In the genomic region with DNA sequence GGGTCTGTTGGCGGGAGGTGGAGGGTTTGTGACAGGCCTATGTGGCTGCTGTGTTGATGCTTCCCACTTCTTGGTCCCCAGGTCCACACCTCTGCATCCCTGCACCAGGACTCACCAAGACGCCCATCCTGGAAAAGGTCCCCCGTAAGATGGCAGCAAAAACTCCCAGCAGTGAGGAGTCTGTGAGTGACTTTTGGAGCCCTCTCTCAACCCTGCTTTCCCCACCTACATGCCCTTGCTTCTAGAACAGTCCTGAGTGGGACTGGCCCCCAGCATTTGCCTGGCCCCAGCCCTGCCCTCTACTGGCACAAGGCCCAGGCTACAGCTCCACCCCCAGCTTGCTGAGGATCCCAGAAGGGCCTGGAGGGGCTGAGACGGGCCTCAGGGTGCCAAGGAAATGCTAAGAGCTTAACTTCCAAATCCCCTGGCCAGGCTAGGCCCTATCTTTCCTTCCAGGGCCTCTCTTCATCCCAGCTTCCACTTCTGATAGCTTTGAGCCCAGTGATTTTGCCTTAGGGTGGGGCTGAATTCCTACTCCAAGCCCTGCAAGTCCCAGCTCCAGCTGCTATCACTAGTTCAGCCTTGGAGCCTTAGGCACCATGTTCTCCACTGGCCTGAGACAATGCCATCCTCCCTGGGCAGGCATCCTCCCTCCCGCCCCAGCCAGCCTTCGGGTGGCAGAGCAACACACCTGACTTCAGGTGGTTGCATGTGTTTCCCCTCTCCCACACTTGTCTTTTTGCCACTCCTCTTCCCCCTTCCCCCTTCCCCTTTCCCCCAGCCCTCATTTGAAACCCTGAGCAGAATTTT, we compare ENCODE assay signal across 1 cellular context.
TF ChIP-seq lines count a peak whose summit lies in the region.

No MANE protein-coding gene starts in this region.

TF ChIP-seq in WTC11, 78 proteins besides CTCF, POLR2A, EP300 and RAD21:
- no peak for TF ChIP-seq MXD4 (CRISPR knock-in tag; IDR thresholded peaks at IDR 0.05; ENCODE audit: borderline replicate concordance)
- TF ChIP-seq, protein P1, sequence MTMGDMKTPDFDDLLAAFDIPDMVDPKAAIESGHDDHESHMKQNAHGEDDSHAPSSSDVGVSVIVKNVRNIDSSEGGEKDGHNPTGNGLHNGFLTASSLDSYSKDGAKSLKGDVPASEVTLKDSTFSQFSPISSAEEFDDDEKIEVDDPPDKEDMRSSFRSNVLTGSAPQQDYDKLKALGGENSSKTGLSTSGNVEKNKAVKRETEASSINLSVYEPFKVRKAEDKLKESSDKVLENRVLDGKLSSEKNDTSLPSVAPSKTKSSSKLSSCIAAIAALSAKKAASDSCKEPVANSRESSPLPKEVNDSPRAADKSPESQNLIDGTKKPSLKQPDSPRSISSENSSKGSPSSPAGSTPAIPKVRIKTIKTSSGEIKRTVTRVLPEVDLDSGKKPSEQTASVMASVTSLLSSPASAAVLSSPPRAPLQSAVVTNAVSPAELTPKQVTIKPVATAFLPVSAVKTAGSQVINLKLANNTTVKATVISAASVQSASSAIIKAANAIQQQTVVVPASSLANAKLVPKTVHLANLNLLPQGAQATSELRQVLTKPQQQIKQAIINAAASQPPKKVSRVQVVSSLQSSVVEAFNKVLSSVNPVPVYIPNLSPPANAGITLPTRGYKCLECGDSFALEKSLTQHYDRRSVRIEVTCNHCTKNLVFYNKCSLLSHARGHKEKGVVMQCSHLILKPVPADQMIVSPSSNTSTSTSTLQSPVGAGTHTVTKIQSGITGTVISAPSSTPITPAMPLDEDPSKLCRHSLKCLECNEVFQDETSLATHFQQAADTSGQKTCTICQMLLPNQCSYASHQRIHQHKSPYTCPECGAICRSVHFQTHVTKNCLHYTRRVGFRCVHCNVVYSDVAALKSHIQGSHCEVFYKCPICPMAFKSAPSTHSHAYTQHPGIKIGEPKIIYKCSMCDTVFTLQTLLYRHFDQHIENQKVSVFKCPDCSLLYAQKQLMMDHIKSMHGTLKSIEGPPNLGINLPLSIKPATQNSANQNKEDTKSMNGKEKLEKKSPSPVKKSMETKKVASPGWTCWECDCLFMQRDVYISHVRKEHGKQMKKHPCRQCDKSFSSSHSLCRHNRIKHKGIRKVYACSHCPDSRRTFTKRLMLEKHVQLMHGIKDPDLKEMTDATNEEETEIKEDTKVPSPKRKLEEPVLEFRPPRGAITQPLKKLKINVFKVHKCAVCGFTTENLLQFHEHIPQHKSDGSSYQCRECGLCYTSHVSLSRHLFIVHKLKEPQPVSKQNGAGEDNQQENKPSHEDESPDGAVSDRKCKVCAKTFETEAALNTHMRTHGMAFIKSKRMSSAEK (CRISPR knock-in tag; IDR thresholded peaks at IDR 0.05; ENCODE audit: borderline replicate concordance): no peak
- no peak for TF ChIP-seq NR1H2 (CRISPR knock-in tag; IDR thresholded peaks at IDR 0.05)
- no peak for TF ChIP-seq NFE2L1 (CRISPR knock-in tag; IDR thresholded peaks at IDR 0.05)
- TF ChIP-seq, protein P2, sequence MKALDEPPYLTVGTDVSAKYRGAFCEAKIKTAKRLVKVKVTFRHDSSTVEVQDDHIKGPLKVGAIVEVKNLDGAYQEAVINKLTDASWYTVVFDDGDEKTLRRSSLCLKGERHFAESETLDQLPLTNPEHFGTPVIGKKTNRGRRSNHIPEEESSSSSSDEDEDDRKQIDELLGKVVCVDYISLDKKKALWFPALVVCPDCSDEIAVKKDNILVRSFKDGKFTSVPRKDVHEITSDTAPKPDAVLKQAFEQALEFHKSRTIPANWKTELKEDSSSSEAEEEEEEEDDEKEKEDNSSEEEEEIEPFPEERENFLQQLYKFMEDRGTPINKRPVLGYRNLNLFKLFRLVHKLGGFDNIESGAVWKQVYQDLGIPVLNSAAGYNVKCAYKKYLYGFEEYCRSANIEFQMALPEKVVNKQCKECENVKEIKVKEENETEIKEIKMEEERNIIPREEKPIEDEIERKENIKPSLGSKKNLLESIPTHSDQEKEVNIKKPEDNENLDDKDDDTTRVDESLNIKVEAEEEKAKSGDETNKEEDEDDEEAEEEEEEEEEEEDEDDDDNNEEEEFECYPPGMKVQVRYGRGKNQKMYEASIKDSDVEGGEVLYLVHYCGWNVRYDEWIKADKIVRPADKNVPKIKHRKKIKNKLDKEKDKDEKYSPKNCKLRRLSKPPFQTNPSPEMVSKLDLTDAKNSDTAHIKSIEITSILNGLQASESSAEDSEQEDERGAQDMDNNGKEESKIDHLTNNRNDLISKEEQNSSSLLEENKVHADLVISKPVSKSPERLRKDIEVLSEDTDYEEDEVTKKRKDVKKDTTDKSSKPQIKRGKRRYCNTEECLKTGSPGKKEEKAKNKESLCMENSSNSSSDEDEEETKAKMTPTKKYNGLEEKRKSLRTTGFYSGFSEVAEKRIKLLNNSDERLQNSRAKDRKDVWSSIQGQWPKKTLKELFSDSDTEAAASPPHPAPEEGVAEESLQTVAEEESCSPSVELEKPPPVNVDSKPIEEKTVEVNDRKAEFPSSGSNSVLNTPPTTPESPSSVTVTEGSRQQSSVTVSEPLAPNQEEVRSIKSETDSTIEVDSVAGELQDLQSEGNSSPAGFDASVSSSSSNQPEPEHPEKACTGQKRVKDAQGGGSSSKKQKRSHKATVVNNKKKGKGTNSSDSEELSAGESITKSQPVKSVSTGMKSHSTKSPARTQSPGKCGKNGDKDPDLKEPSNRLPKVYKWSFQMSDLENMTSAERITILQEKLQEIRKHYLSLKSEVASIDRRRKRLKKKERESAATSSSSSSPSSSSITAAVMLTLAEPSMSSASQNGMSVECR (CRISPR knock-in tag; IDR thresholded peaks at IDR 0.05; ENCODE audit: borderline replicate concordance): no peak
- TF ChIP-seq, protein P3, sequence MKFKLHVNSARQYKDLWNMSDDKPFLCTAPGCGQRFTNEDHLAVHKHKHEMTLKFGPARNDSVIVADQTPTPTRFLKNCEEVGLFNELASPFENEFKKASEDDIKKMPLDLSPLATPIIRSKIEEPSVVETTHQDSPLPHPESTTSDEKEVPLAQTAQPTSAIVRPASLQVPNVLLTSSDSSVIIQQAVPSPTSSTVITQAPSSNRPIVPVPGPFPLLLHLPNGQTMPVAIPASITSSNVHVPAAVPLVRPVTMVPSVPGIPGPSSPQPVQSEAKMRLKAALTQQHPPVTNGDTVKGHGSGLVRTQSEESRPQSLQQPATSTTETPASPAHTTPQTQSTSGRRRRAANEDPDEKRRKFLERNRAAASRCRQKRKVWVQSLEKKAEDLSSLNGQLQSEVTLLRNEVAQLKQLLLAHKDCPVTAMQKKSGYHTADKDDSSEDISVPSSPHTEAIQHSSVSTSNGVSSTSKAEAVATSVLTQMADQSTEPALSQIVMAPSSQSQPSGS (CRISPR knock-in tag; IDR thresholded peaks at IDR 0.05; ENCODE audit: borderline replicate concordance, low read depth): no peak
- TF ChIP-seq, protein P4, sequence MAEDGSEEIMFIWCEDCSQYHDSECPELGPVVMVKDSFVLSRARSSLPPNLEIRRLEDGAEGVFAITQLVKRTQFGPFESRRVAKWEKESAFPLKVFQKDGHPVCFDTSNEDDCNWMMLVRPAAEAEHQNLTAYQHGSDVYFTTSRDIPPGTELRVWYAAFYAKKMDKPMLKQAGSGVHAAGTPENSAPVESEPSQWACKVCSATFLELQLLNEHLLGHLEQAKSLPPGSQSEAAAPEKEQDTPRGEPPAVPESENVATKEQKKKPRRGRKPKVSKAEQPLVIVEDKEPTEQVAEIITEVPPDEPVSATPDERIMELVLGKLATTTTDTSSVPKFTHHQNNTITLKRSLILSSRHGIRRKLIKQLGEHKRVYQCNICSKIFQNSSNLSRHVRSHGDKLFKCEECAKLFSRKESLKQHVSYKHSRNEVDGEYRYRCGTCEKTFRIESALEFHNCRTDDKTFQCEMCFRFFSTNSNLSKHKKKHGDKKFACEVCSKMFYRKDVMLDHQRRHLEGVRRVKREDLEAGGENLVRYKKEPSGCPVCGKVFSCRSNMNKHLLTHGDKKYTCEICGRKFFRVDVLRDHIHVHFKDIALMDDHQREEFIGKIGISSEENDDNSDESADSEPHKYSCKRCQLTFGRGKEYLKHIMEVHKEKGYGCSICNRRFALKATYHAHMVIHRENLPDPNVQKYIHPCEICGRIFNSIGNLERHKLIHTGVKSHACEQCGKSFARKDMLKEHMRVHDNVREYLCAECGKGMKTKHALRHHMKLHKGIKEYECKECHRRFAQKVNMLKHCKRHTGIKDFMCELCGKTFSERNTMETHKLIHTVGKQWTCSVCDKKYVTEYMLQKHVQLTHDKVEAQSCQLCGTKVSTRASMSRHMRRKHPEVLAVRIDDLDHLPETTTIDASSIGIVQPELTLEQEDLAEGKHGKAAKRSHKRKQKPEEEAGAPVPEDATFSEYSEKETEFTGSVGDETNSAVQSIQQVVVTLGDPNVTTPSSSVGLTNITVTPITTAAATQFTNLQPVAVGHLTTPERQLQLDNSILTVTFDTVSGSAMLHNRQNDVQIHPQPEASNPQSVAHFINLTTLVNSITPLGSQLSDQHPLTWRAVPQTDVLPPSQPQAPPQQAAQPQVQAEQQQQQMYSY (CRISPR knock-in tag; IDR thresholded peaks at IDR 0.05): no peak
- TF ChIP-seq, protein P5, sequence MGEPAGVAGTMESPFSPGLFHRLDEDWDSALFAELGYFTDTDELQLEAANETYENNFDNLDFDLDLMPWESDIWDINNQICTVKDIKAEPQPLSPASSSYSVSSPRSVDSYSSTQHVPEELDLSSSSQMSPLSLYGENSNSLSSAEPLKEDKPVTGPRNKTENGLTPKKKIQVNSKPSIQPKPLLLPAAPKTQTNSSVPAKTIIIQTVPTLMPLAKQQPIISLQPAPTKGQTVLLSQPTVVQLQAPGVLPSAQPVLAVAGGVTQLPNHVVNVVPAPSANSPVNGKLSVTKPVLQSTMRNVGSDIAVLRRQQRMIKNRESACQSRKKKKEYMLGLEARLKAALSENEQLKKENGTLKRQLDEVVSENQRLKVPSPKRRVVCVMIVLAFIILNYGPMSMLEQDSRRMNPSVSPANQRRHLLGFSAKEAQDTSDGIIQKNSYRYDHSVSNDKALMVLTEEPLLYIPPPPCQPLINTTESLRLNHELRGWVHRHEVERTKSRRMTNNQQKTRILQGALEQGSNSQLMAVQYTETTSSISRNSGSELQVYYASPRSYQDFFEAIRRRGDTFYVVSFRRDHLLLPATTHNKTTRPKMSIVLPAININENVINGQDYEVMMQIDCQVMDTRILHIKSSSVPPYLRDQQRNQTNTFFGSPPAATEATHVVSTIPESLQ (CRISPR knock-in tag; IDR thresholded peaks at IDR 0.05): no peak
- no peak for TF ChIP-seq FOXP1 (CRISPR knock-in tag; IDR thresholded peaks at IDR 0.05; ENCODE audit: borderline replicate concordance)
- TF ChIP-seq, protein P6, sequence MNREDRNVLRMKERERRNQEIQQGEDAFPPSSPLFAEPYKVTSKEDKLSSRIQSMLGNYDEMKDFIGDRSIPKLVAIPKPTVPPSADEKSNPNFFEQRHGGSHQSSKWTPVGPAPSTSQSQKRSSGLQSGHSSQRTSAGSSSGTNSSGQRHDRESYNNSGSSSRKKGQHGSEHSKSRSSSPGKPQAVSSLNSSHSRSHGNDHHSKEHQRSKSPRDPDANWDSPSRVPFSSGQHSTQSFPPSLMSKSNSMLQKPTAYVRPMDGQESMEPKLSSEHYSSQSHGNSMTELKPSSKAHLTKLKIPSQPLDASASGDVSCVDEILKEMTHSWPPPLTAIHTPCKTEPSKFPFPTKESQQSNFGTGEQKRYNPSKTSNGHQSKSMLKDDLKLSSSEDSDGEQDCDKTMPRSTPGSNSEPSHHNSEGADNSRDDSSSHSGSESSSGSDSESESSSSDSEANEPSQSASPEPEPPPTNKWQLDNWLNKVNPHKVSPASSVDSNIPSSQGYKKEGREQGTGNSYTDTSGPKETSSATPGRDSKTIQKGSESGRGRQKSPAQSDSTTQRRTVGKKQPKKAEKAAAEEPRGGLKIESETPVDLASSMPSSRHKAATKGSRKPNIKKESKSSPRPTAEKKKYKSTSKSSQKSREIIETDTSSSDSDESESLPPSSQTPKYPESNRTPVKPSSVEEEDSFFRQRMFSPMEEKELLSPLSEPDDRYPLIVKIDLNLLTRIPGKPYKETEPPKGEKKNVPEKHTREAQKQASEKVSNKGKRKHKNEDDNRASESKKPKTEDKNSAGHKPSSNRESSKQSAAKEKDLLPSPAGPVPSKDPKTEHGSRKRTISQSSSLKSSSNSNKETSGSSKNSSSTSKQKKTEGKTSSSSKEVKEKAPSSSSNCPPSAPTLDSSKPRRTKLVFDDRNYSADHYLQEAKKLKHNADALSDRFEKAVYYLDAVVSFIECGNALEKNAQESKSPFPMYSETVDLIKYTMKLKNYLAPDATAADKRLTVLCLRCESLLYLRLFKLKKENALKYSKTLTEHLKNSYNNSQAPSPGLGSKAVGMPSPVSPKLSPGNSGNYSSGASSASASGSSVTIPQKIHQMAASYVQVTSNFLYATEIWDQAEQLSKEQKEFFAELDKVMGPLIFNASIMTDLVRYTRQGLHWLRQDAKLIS (CRISPR knock-in tag; IDR thresholded peaks at IDR 0.05; ENCODE audit: borderline replicate concordance): no peak
- no peak for TF ChIP-seq GTF2I (CRISPR knock-in tag; conservative IDR thresholded peaks at IDR 0.05)
- TF ChIP-seq ETV6 (CRISPR knock-in tag; IDR thresholded peaks at IDR 0.05): no peak
